Comparison of ENCODE assay signal across 8 cellular contexts in genomic region chr10:13528875-13529713, GRCh38. TPM values are rescaled to one million over a fixed set of nuclear protein-coding genes. Genes with fewer than 3 reads are reported as not detected.
A peak's percentile ranks its signal among the peaks of the same experiment; 100 is the strongest.
DNase-seq lines count a peak whose midpoint lies in the region; ATAC-seq, FAIRE-seq and TF ChIP-seq lines count a peak whose summit lies in the region.

Gene BEND7, minus strand, starts transcription at chr10:13529014. Its CDS starts 481 bp downstream, at chr10:13528533.

- H3K27me3 Mint-ChIP-seq in astrocyte (ENCODE audit: low read depth, unreplicated experiment), result no peaks in the 10 kb centered on the region

- ATAC-seq in GM18519 (IDR thresholded peaks at IDR 0.05; ENCODE audit: low FRiP score, unreplicated experiment), result no peak

- no peaks in the 10 kb centered on the region for H3K36me3 ChIP-seq in astrocyte (ENCODE audit: insufficient read depth, low read length)

- H3K9me3 ChIP-seq in astrocyte (ENCODE audit: insufficient read depth, low read depth, low read length), result no peaks in the 10 kb centered on the region

- peaks cover 6% of the 10 kb centered on the region for H3K79me2 ChIP-seq in astrocyte (ENCODE audit: insufficient read depth, low read length)

- H3K9ac ChIP-seq in astrocyte (ENCODE audit: low read length), result peak within 1 kb of the TSS; percentile 78

- 0 out of 2 replicates have a peak within 1 kb of the TSS, but pooled peaks have one; percentile 6 for H3K4me3 ChIP-seq in HL-60 (replicated peaks; ENCODE audit: insufficient read depth, low read length)
- H3K4me3 ChIP-seq in astrocyte (ENCODE audit: insufficient read depth, low read depth, low read length), result peak within 1 kb of the TSS; percentile 64

- no peaks in the 10 kb centered on the region for H3K36me3 Mint-ChIP-seq in astrocyte (ENCODE audit: low read depth, unreplicated experiment)

- no peaks in the 10 kb centered on the region for H3K9me3 Mint-ChIP-seq in astrocyte (ENCODE audit: unreplicated experiment)

- H2AFZ ChIP-seq in astrocyte (ENCODE audit: low read depth, low read length), result peak within 1 kb of the TSS; percentile 89

- H3K4me2 ChIP-seq in astrocyte (ENCODE audit: low read length), result peak within 1 kb of the TSS; percentile 89

- H3K4me3 Mint-ChIP-seq in astrocyte (ENCODE audit: unreplicated experiment), result peak within 1 kb of the TSS; percentile 90

- DNase-seq in COLO668 (lab: John Stamatoyannopoulos, UW; ENCODE audit: unreplicated experiment) (peak; percentile 12), HL-60 (ENCODE audit: low read depth in 1 of 2, low spot score in 1 of 2) (no peak), astrocyte (ENCODE audit: low read depth) (peak; percentile 6), hepatic stellate cell (ENCODE audit: low spot score) (peak; percentile 30), renal cortical epithelial cell (ENCODE audit: low read depth) (no peak), NCI-H226 (no peak), Ammon's horn (ENCODE audit: low spot score) (no peak)

- H3K27me3 ChIP-seq in HL-60 (ENCODE audit: insufficient read depth, poor library complexity, severe bottlenecking) (peaks cover 16% of the 10 kb centered on the region), astrocyte (ENCODE audit: insufficient read depth, low read length) (peaks cover 5% of the 10 kb centered on the region)

- peak within 1 kb of the TSS; percentile 96 for H3K27ac Mint-ChIP-seq in astrocyte (ENCODE audit: unreplicated experiment)

- FAIRE-seq in astrocyte (lab: Jason Lieb, UNC), result no peak

- H3K4me1 ChIP-seq in astrocyte (ENCODE audit: insufficient read depth, low read length), result peaks cover 12% of the 10 kb centered on the region

- H3K27ac ChIP-seq in HL-60 (replicated peaks) (no peak within 1 kb of the TSS), astrocyte (ENCODE audit: low read depth, low read length) (no peak within 1 kb of the TSS)

- TF ChIP-seq CTCF in HL-60 (IDR thresholded peaks at IDR 0.05; ENCODE audit: insufficient read depth, low read length) (no peak), astrocyte (IDR thresholded peaks at IDR 0.05; ENCODE audit: insufficient read depth, low read depth, low read length) (no peak)

- peaks cover 3% of the 10 kb centered on the region for H4K20me1 ChIP-seq in astrocyte (ENCODE audit: insufficient read depth, low read length)

- peaks cover 16% of the 10 kb centered on the region for H3K4me1 Mint-ChIP-seq in astrocyte (ENCODE audit: low read depth, unreplicated experiment)

RNA-seq across cellular contexts. Expression of gene BEND7, which starts in this region (rescaled TPM):
- total RNA-seq in astrocyte (15.9 and 21.1 TPM in 2 replicates), renal cortical epithelial cell (24.0 and 36.4 TPM in 2 replicates)

Comparison
In these comparisons a context has a peak if more than half of its experiments do, and no peak if none do; other contexts are left out.
1. DNase-seq: peak in COLO668 (single experiment), astrocyte (single experiment) and hepatic stellate cell (single experiment); none in HL-60 (0 of 2), renal cortical epithelial cell (single experiment), NCI-H226 (single experiment) and Ammon's horn (single experiment).